ENCODE assay signal across 13 cellular contexts in genomic region chr15:42405876-42406482, GRCh38.
"Had no signal": no experiment of that assay in that cellular context is flagged by ENCODE, and none has a peak within 500 bp of the region (broad histone marks: within the 10 kb centered on the region; RNA-seq: fewer than 3 reads in every experiment).

No MANE protein-coding gene starts in this region.

- H3K27ac ChIP-seq: heart left ventricle, parathyroid adenoma, right atrium auricular region, upper lobe of left lung had no signal

- ATAC-seq: activated CD8-positive, alpha-beta T cell treated with anti-CD3 and anti-CD28 coated beads for 36 hours; activated naive CD8-positive, alpha-beta T cell treated with anti-CD3 and anti-CD28 coated beads, Interleukin-2, amount 50 U/mL, for 24 hours; effector memory CD8-positive, alpha-beta T cell; heart left ventricle; left ventricle myocardium superior; stimulated activated memory B cell treated with anti-CD40 and anti-IgM and Interleukin-4, amounts not matched to agents 10 μg/mL and 1 μg/mL and 100 μg/mL, for 72 hours had no signal

- DNase-seq: activated CD4-positive, alpha-beta T cell treated with anti-CD3 and anti-CD28 coated beads for 1 hour; activated CD8-positive, alpha-beta T cell treated with anti-CD3 and anti-CD28 coated beads for 36 hours; activated naive CD4-positive, alpha-beta T cell treated with Interleukin-2 at 50 U/mL for 16 hours; activated naive CD8-positive, alpha-beta T cell treated with anti-CD3 and anti-CD28 coated beads, Interleukin-2, amount 50 U/mL, for 24 hours; central memory CD4-positive, alpha-beta T cell; effector memory CD8-positive, alpha-beta T cell; heart left ventricle; left ventricle myocardium superior; T-helper 9 cell; upper lobe of left lung had no signal

- H3K4me1 ChIP-seq: parathyroid adenoma, right atrium auricular region, upper lobe of left lung had no signal

- H3K27me3 ChIP-seq: heart left ventricle, right atrium auricular region, upper lobe of left lung had no signal
